Comparison of ENCODE assay signal across 14 cellular contexts in genomic region chr3:32413845-32414526, GRCh38. TPM values are rescaled to one million over a fixed set of nuclear protein-coding genes. Genes with fewer than 3 reads are reported as not detected.
DNase-seq lines count a peak whose midpoint lies in the region; ATAC-seq, FAIRE-seq and TF ChIP-seq lines count a peak whose summit lies in the region.
"Had no signal": no experiment of that assay in that cellular context is flagged by ENCODE, and none has a peak within 500 bp of the region (broad histone marks: within the 10 kb centered on the region; RNA-seq: fewer than 3 reads in every experiment).

No MANE protein-coding gene starts in this region.

- H3K9me3 Mint-ChIP-seq in activated CD4-positive, alpha-beta T cell treated with anti-CD3 and anti-CD28 coated beads, Interleukin-2, amount 10 ng/mL, durations not matched to agents 24 days and 14 days: no peaks in the 10 kb centered on the region
- H3K9me3 Mint-ChIP-seq in type B pancreatic cell: no peaks in the 10 kb centered on the region

- peak overlapping the region; percentile 88 for H3K27ac Mint-ChIP-seq in activated CD4-positive, alpha-beta T cell treated with anti-CD3 and anti-CD28 coated beads, Interleukin-2, amount 10 ng/mL, durations not matched to agents 24 days and 14 days
- H3K27ac Mint-ChIP-seq in type B pancreatic cell: no peak overlapping the region

- H3K9me3 ChIP-seq in mammary epithelial cell (replicated peaks; ENCODE audit: insufficient read depth, low read length) (no peaks in the 10 kb centered on the region), neutrophil (no peaks in the 10 kb centered on the region), gastroesophageal sphincter (no peaks in the 10 kb centered on the region)

- CTCF ChIA-PET in mammary epithelial cell (lab: Charles Lee; ENCODE audit: low non-redundant PET): interaction anchor here (1.2 kb wide), 1 partner anchor 26 kb away, joined by 3 read pairs; no protein-coding TSS in a partner anchor

- no peak for ATAC-seq in gastroesophageal sphincter

- H3K4me3 ChIP-seq in mammary epithelial cell (replicated peaks in 1 of 3; ENCODE audit: insufficient read depth in 1 of 3, low read depth in 2 of 3, low read length in 3 of 3) (no peak overlapping the region), neutrophil (ENCODE audit: low read depth in 1 of 2, low read length in 1 of 2) (no peak overlapping the region), gastroesophageal sphincter (no peak overlapping the region)

- BruUV-seq in mammary epithelial cell (replicated peaks; lab: Mats Ljungman, UMichigan): TSS peak; percentile 99

- dilution Hi-C loops in mammary epithelial cell (cut with HindIII; ENCODE audit: low sequenced_read_pairs): no loop called here

- H3K27ac ChIP-seq in mammary epithelial cell (ENCODE audit: insufficient read depth, low read depth, low read length): peak overlapping the region; percentile 59
- peak overlapping the region; percentile 72 for H3K27ac ChIP-seq in neutrophil
- no peak overlapping the region for H3K27ac ChIP-seq in gastroesophageal sphincter

- H3K4me2 ChIP-seq in mammary epithelial cell (ENCODE audit: insufficient read depth, low read depth, low read length): peak overlapping the region; percentile 52

- TF ChIP-seq CTCF in mammary epithelial cell (conservative IDR thresholded peaks at IDR 0.05 in 1 of 2, IDR thresholded peaks at IDR 0.05 in 1 of 2; ENCODE audit: extremely low read depth in 1 of 2, insufficient read depth in 1 of 2, low read depth in 1 of 2, low read length in 2 of 2) (no peak), neutrophil (IDR thresholded peaks at IDR 0.05) (no peak), type B pancreatic cell (conservative IDR thresholded peaks at IDR 0.05) (no peak), gastroesophageal sphincter (IDR thresholded peaks at IDR 0.05) (no peak)

- H3K27me3 Mint-ChIP-seq in activated CD4-positive, alpha-beta T cell treated with anti-CD3 and anti-CD28 coated beads, Interleukin-2, amount 10 ng/mL, durations not matched to agents 24 days and 14 days: no peaks in the 10 kb centered on the region
- no peaks in the 10 kb centered on the region for H3K27me3 Mint-ChIP-seq in type B pancreatic cell

- H3K27me3 ChIP-seq in mammary epithelial cell (ENCODE audit: insufficient read depth, low read length) (no peaks in the 10 kb centered on the region), neutrophil (no peaks in the 10 kb centered on the region), gastroesophageal sphincter (no peaks in the 10 kb centered on the region)

- 41% methylated on average over 10 of the region's 10 CpGs for WGBS in mammary epithelial cell (ENCODE audit: low coverage, missing lambda C conversion rate)
- WGBS in gastroesophageal sphincter (ENCODE audit: low coverage in 1 of 2), 2 donors: 89 to 97% methylated on average over 6 to 8 of the region's 10 CpGs

- H2AFZ ChIP-seq in mammary epithelial cell (ENCODE audit: low read depth, low read length): no peak overlapping the region

- no peak for TF ChIP-seq POLR2A in gastroesophageal sphincter (IDR thresholded peaks at IDR 0.05)

- H3K4me1 Mint-ChIP-seq in activated CD4-positive, alpha-beta T cell treated with anti-CD3 and anti-CD28 coated beads, Interleukin-2, amount 10 ng/mL, durations not matched to agents 24 days and 14 days: peaks cover 56% of the 10 kb centered on the region
- H3K4me1 Mint-ChIP-seq in type B pancreatic cell (ENCODE audit: unreplicated experiment): peaks cover 18% of the 10 kb centered on the region

- FAIRE-seq in frontal cortex (lab: Jason Lieb, UNC): no peak
- FAIRE-seq: endometrium, G401.6 had no signal

- H3K9ac ChIP-seq in mammary epithelial cell (ENCODE audit: insufficient read depth, low read length): peak overlapping the region; percentile 6

- no peaks in the 10 kb centered on the region for H4K20me1 ChIP-seq in mammary epithelial cell (ENCODE audit: insufficient read depth, low read length)

- H3K36me3 Mint-ChIP-seq in activated CD4-positive, alpha-beta T cell treated with anti-CD3 and anti-CD28 coated beads, Interleukin-2, amount 10 ng/mL, durations not matched to agents 24 days and 14 days (ENCODE audit: low read depth): peaks cover 23% of the 10 kb centered on the region
- H3K36me3 Mint-ChIP-seq in type B pancreatic cell: peaks cover 13% of the 10 kb centered on the region

- peak overlapping the region; percentile 66 for H3K4me3 Mint-ChIP-seq in activated CD4-positive, alpha-beta T cell treated with anti-CD3 and anti-CD28 coated beads, Interleukin-2, amount 10 ng/mL, durations not matched to agents 24 days and 14 days
- H3K4me3 Mint-ChIP-seq in type B pancreatic cell: no peak overlapping the region

- intact Hi-C loops in activated CD4-positive, alpha-beta T cell treated with anti-CD3 and anti-CD28 coated beads, Interleukin-2, amount 10 ng/mL, durations not matched to agents 24 days and 14 days (cut with micrococcal nuclease): loop anchor here (1.0 kb wide), 1 partner anchor 12 kb away; no protein-coding TSS in a partner anchor
- intact Hi-C loops in mammary epithelial cell (cut with micrococcal nuclease): no loop called here

- H3K4me1 ChIP-seq in mammary epithelial cell (ENCODE audit: insufficient read depth, low read length): peaks cover 58% of the 10 kb centered on the region
- H3K4me1 ChIP-seq in neutrophil (ENCODE audit: control insufficient read depth in 1 of 2, insufficient read depth in 1 of 2, low read depth in 1 of 2, low read length in 1 of 2): peaks cover 40 to 58% of the 10 kb centered on the region in 2 experiments
- H3K4me1 ChIP-seq in gastroesophageal sphincter: no peaks in the 10 kb centered on the region

- peaks cover 93% of the 10 kb centered on the region for H3K79me2 ChIP-seq in mammary epithelial cell (ENCODE audit: insufficient read depth, low read length)

- in situ Hi-C loops in mammary epithelial cell (cut with MboI; ENCODE audit: low sequenced_read_pairs in 2 of 2): no loop called here

- no peak for DNase-seq in activated CD4-positive, alpha-beta T cell treated with anti-CD3 and anti-CD28 coated beads, Interleukin-2, amount 10 ng/mL, durations not matched to agents 24 days and 14 days
- no peak for DNase-seq in activated CD4-positive, alpha-beta T cell treated with anti-CD3 and anti-CD28 coated beads, Interleukin-2, amount 50 U/mL, for 48 hours
- DNase-seq in NCI-H524 (lab: John Stamatoyannopoulos, UW) (peak; percentile 83 to 91), mammary epithelial cell (peak; percentile 61), type B pancreatic cell (ENCODE audit: extremely low spot score, unreplicated experiment) (no peak), frontal cortex (ENCODE audit: low spot score in 2 of 2) (no peak)
- DNase-seq: ACHN; activated CD4-positive, CD25-positive, alpha-beta regulatory T cell treated with anti-CD3 and anti-CD28 coated beads, Interleukin-2, amount 50 U/mL, for 72 hours; amniotic stem cell; NCI-H2227 treated with DMSO at 0.1 percent for 48 hours had no signal

- no peak for TF ChIP-seq EP300 in gastroesophageal sphincter (IDR thresholded peaks at IDR 0.05)

- H3K36me3 ChIP-seq in mammary epithelial cell (ENCODE audit: insufficient read depth, low read length): no peaks in the 10 kb centered on the region
- H3K36me3 ChIP-seq in neutrophil: no peaks in the 10 kb centered on the region
- no peaks in the 10 kb centered on the region for H3K36me3 ChIP-seq in gastroesophageal sphincter

RNA-seq across cellular contexts. Expression of gene CMTM7, which starts 22.3 kb away (rescaled TPM):
- total RNA-seq in activated CD4-positive, alpha-beta T cell treated with anti-CD3 and anti-CD28 coated beads, Interleukin-2, amount 10 ng/mL, durations not matched to agents 24 days and 14 days: 45.0 and 46.3 TPM in 2 replicates
- total RNA-seq in mammary epithelial cell (10 to 100 TPM; 35.8 to 62.1 TPM), type B pancreatic cell (ENCODE audit: low replicate concordance) (8.2 and 20.4 TPM in 2 replicates), frontal cortex (0.41 TPM), gastroesophageal sphincter (1 to 10 TPM; 2.9 to 7.0 (median 6.5) TPM)
- polyA plus RNA-seq in mammary epithelial cell: 78.0 TPM
- 105 TPM for polyA minus RNA-seq in mammary epithelial cell

Comparison
In these comparisons a context has a peak if more than half of its experiments do, and no peak if none do; other contexts are left out.
1. DNase-seq: peak in NCI-H524 (2 of 2) and mammary epithelial cell (single experiment); none in activated CD4-positive, alpha-beta T cell treated with anti-CD3 and anti-CD28 coated beads, Interleukin-2, amount 10 ng/mL, durations not matched to agents 24 days and 14 days (single experiment), activated CD4-positive, alpha-beta T cell treated with anti-CD3 and anti-CD28 coated beads, Interleukin-2, amount 50 U/mL, for 48 hours (0 of 2), type B pancreatic cell (single experiment) and frontal cortex (0 of 2).
2. H3K27ac ChIP-seq: peak in mammary epithelial cell (single experiment) and neutrophil (single experiment); none in gastroesophageal sphincter (0 of 4).